10 cellular contexts compared by ENCODE assay signal in the genomic region with DNA sequence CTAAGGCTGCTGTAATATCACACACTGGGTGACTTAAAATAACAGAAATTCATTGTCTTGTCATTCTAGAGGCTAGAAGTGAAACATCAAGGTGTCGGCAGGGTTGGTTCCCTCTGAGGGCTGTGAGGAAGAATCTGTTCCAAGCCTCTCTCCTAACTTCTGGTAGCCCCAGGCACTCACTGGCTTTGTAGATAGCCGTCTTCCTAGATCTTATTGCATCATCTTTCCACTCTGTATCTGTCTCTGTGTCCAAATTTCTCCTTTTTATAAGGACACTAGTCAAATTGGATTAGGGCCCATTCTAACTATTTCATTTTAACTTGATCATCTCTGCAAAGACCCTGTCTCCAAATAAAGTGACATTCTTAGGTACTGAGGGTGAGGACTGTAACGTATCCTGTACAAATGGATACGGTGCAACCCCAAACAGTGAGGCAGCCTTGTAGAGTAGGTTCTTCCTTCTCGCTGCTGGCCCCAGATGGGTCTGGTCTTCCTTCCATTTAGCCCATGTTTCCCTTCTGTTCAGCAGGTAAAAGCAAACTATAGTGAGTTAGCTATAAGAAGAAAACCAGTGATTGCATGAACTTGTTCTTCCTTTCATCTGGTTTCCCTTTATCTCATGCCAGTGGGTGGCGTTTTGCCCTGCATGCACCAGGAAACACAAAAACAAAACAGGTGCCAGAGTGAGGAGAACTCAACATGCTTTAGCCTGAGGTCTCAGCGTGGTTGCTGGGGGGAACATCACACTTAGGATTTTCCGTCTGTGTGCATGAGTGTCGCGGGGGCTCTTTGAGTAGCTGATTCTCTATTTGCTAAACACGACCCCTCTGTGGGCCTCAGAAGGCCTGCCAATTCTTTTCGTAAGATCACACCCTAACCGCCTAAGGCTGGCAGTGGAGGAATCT. TPM values are rescaled to one million over a fixed set of nuclear protein-coding genes. Genes with fewer than 3 reads are reported as not detected.
DNase-seq lines count a peak whose midpoint lies in the region; ATAC-seq and TF ChIP-seq lines count a peak whose summit lies in the region.
"Had no signal": no experiment of that assay in that cellular context is flagged by ENCODE, and none has a peak within 500 bp of the region (broad histone marks: within the 10 kb centered on the region; RNA-seq: fewer than 3 reads in every experiment).

No MANE protein-coding gene starts in this region.

- H3K27me3 ChIP-seq in transverse colon: no peaks in the 10 kb centered on the region

- 51 to 69% methylated on average over 4 to 13 of the region's 13 CpGs for WGBS in transverse colon (ENCODE audit: low coverage in 1 of 2), 2 donors

- peak overlapping the region; percentile 7 to 54 for H3K4me3 Mint-ChIP-seq in effector memory CD8-positive, alpha-beta T cell

- H3K27ac Mint-ChIP-seq in effector memory CD8-positive, alpha-beta T cell: peak overlapping the region; percentile 90 to 94

- H3K36me3 ChIP-seq in transverse colon: no peaks in the 10 kb centered on the region

- H3K9me3 ChIP-seq in transverse colon: no peaks in the 10 kb centered on the region

- H3K4me3 ChIP-seq in transverse colon: no peak overlapping the region

- no peaks in the 10 kb centered on the region for H3K36me3 Mint-ChIP-seq in effector memory CD8-positive, alpha-beta T cell (ENCODE audit: insufficient read depth)

- TF ChIP-seq CTCF in transverse colon (IDR thresholded peaks at IDR 0.05): no peak

- ATAC-seq in activated CD4-positive, CD25-positive, alpha-beta regulatory T cell treated with anti-CD3 and anti-CD28 coated beads, Interleukin-2, amount 50 U/mL, for 24 hours: peak; percentile 21 to 38
- peak; percentile 71 for ATAC-seq in effector memory CD8-positive, alpha-beta T cell (replicated peaks)
- ATAC-seq in HG03196 (IDR thresholded peaks at IDR 0.05; ENCODE audit: unreplicated experiment): no peak
- ATAC-seq in GM18520 (IDR thresholded peaks at IDR 0.05; ENCODE audit: unreplicated experiment): no peak

- H3K4me1 ChIP-seq in transverse colon: peaks cover 0 to 17% (median 14%) of the 10 kb centered on the region in 4 donors

- DNase-seq in activated CD4-positive, CD25-positive, alpha-beta regulatory T cell treated with anti-CD3 and anti-CD28 coated beads, Interleukin-2, amount 50 U/mL, for 72 hours: no peak
- peak; percentile 59 for DNase-seq in activated CD4-positive, alpha-beta T cell treated with anti-CD3 and anti-CD28 coated beads for 48 hours
- DNase-seq in effector memory CD8-positive, alpha-beta T cell: peak in 1 of 3 experiments; percentile 15
- peak; percentile 39 for DNase-seq in transverse colon
- DNase-seq in hepatic stellate cell (ENCODE audit: low spot score): no peak
- DNase-seq: ACHN, NCI-H526 had no signal

- H3K27me3 Mint-ChIP-seq in effector memory CD8-positive, alpha-beta T cell: no peaks in the 10 kb centered on the region

- TF ChIP-seq POLR2A in transverse colon (IDR thresholded peaks at IDR 0.05): no peak

- no peaks in the 10 kb centered on the region for H3K9me3 Mint-ChIP-seq in effector memory CD8-positive, alpha-beta T cell

- H3K27ac ChIP-seq in transverse colon: no peak overlapping the region

- in situ Hi-C loops in transverse colon (cut with MboI; ENCODE audit: low pct_ligation_motif_present in 1 of 4, low pct_unique_long_range_greater_than_20kb in 1 of 4, low sequenced_read_pairs in 3 of 4): no loop called here

- peaks cover 38 to 56% of the 10 kb centered on the region in 2 donors for H3K4me1 Mint-ChIP-seq in effector memory CD8-positive, alpha-beta T cell (ENCODE audit: low read depth in 2 of 2)

- no peak for TF ChIP-seq EP300 in transverse colon (IDR thresholded peaks at IDR 0.05; ENCODE audit: low read depth)

- intact Hi-C loops in transverse colon (cut with DNase I; ENCODE audit: low total_unique reads): no loop called here

RNA-seq across cellular contexts. Expression of gene TTC9, which starts 19.5 kb away (rescaled TPM):
- total RNA-seq in transverse colon: 1 to 10 TPM in 1 of 4 donors, under 1 TPM in 1, not detected in 2; 0.41 to 1.3 TPM

Comparison
In these comparisons a context has a peak if more than half of its experiments do, and no peak if none do; other contexts are left out.
1. ATAC-seq: peak in activated CD4-positive, CD25-positive, alpha-beta regulatory T cell treated with anti-CD3 and anti-CD28 coated beads, Interleukin-2, amount 50 U/mL, for 24 hours (2 of 2) and effector memory CD8-positive, alpha-beta T cell (single experiment); none in HG03196 (single experiment) and GM18520 (single experiment).
2. DNase-seq: peak in activated CD4-positive, alpha-beta T cell treated with anti-CD3 and anti-CD28 coated beads for 48 hours (single experiment) and transverse colon (single experiment); none in activated CD4-positive, CD25-positive, alpha-beta regulatory T cell treated with anti-CD3 and anti-CD28 coated beads, Interleukin-2, amount 50 U/mL, for 72 hours (single experiment) and hepatic stellate cell (single experiment).